ENCODE assay signal across 9 cellular contexts in genomic region chr10:7529638-7530037, GRCh38.
A peak's percentile ranks its signal among the peaks of the same experiment; 100 is the strongest.
DNase-seq lines count a peak whose midpoint lies in the region; ATAC-seq, FAIRE-seq and TF ChIP-seq lines count a peak whose summit lies in the region.
"Had no signal": no experiment of that assay in that cellular context is flagged by ENCODE, and none has a peak within 500 bp of the region (broad histone marks: within the 10 kb centered on the region; RNA-seq: fewer than 3 reads in every experiment).

No MANE protein-coding gene starts in this region.

- H3K18ac ChIP-seq in mesendoderm (ENCODE audit: low read length): no peak overlapping the region

- H2BK120ac ChIP-seq in mesendoderm (ENCODE audit: low read depth, low read length): no peak overlapping the region

- H2BK5ac ChIP-seq in mesendoderm (ENCODE audit: low read length): no peak overlapping the region

- DNase-seq in D721Med (ENCODE audit: insufficient read length, low spot score) (no peak), cerebellar cortex (ENCODE audit: low spot score) (peak; percentile 25), mesendoderm (peak; percentile 66)
- DNase-seq in activated effector memory CD4-positive, alpha-beta T cell treated with anti-CD3 and anti-CD28 coated beads, Interleukin-2, amount 50 U/mL, for 16 hours: no peak
- no peak for DNase-seq in activated CD4-positive, alpha-beta memory T cell treated with anti-CD3 and anti-CD28 coated beads, Interleukin-2, amount 10 ng/mL, durations not matched to agents 7 days and 5 days
- DNase-seq: stimulated activated naive CD8-positive, alpha-beta T cell treated with anti-CD3 and anti-CD28 coated beads, Interleukin-15, amount 100 ng/mL, for 72 hours had no signal

- no peak for FAIRE-seq in D721Med (lab: Jason Lieb, UNC)

- no peak overlapping the region for H3K4me3 Mint-ChIP-seq in activated CD4-positive, alpha-beta memory T cell treated with anti-CD3 and anti-CD28 coated beads, Interleukin-2, amount 10 ng/mL, durations not matched to agents 7 days and 5 days
- H3K4me3 Mint-ChIP-seq: stimulated activated naive CD8-positive, alpha-beta T cell treated with anti-CD3 and anti-CD28 coated beads, Interleukin-15, amount 100 ng/mL, for 72 hours had no signal

- peaks cover 1% of the 10 kb centered on the region for H3K4me1 ChIP-seq in mesendoderm (ENCODE audit: control insufficient read depth, low read depth, low read length)

- no peak overlapping the region for H2AK5ac ChIP-seq in mesendoderm (ENCODE audit: low read length)

- no peak overlapping the region for H3K4me2 ChIP-seq in mesendoderm (ENCODE audit: low read length)

- no CpG with 5 or more reads among the region's 7 CpGs for WGBS in mesendoderm (ENCODE audit: extremely low coverage, insufficient coverage, low lambda C conversion rate)

- H3K9me3 Mint-ChIP-seq in activated CD4-positive, alpha-beta memory T cell treated with anti-CD3 and anti-CD28 coated beads, Interleukin-2, amount 10 ng/mL, durations not matched to agents 7 days and 5 days: no peaks in the 10 kb centered on the region
- H3K9me3 Mint-ChIP-seq: stimulated activated naive CD8-positive, alpha-beta T cell treated with anti-CD3 and anti-CD28 coated beads, Interleukin-15, amount 100 ng/mL, for 72 hours had no signal

- H3K79me2 ChIP-seq in mesendoderm (ENCODE audit: control insufficient read depth, insufficient read depth, low read length): no peaks in the 10 kb centered on the region

- H3K36me3 ChIP-seq in mesendoderm (ENCODE audit: control insufficient read depth, insufficient read depth, low read length): no peaks in the 10 kb centered on the region

- no peak overlapping the region for H4K8ac ChIP-seq in mesendoderm (ENCODE audit: low read depth, low read length)

- no peak overlapping the region for H3K9ac ChIP-seq in mesendoderm (ENCODE audit: low read length)

- no peaks in the 10 kb centered on the region for H3K36me3 Mint-ChIP-seq in activated CD4-positive, alpha-beta memory T cell treated with anti-CD3 and anti-CD28 coated beads, Interleukin-2, amount 10 ng/mL, durations not matched to agents 7 days and 5 days (ENCODE audit: low read depth)

- CTCF ChIA-PET in activated CD4-positive, alpha-beta memory T cell treated with anti-CD3 and anti-CD28 coated beads, Interleukin-2, amount 10 ng/mL, durations not matched to agents 7 days and 5 days (lab: Charles Lee): interaction anchor here (1.2 kb wide), 1 partner anchor 158 kb away, joined by 4 read pairs; no protein-coding TSS in a partner anchor

- H3K27ac Mint-ChIP-seq in activated CD4-positive, alpha-beta memory T cell treated with anti-CD3 and anti-CD28 coated beads, Interleukin-2, amount 10 ng/mL, durations not matched to agents 7 days and 5 days: no peak overlapping the region
- H3K27ac Mint-ChIP-seq: stimulated activated naive CD8-positive, alpha-beta T cell treated with anti-CD3 and anti-CD28 coated beads, Interleukin-15, amount 100 ng/mL, for 72 hours had no signal

- no peak overlapping the region for H3K27ac ChIP-seq in mesendoderm (ENCODE audit: low read depth, low read length)

- peaks cover 4% of the 10 kb centered on the region for H3K4me1 Mint-ChIP-seq in activated CD4-positive, alpha-beta memory T cell treated with anti-CD3 and anti-CD28 coated beads, Interleukin-2, amount 10 ng/mL, durations not matched to agents 7 days and 5 days

- no peak overlapping the region for H4K5ac ChIP-seq in mesendoderm (ENCODE audit: low read length)

- POLR2A ChIA-PET in activated CD4-positive, alpha-beta memory T cell treated with anti-CD3 and anti-CD28 coated beads, Interleukin-2, amount 10 ng/mL, durations not matched to agents 7 days and 5 days (lab: Charles Lee): no interaction called here

- H3K4me3 ChIP-seq in mesendoderm (ENCODE audit: low read length): no peak overlapping the region

- peak; percentile 69 for TF ChIP-seq CTCF in D721Med (IDR thresholded peaks at IDR 0.05; ENCODE audit: insufficient read depth, missing control alignments)
- peak; percentile 56 for TF ChIP-seq CTCF in LNCAP (IDR thresholded peaks at IDR 0.05)

- ATAC-seq in GM21360 (IDR thresholded peaks at IDR 0.05; ENCODE audit: unreplicated experiment) (no peak), HG03378 (IDR thresholded peaks at IDR 0.05; ENCODE audit: unreplicated experiment) (no peak)
- ATAC-seq: stimulated activated naive CD8-positive, alpha-beta T cell treated with anti-CD3 and anti-CD28 coated beads, Interleukin-15, amount 100 ng/mL, for 72 hours had no signal

- no peaks in the 10 kb centered on the region for H3K27me3 ChIP-seq in mesendoderm (ENCODE audit: insufficient read depth, low read length, poor library complexity)

- no peak overlapping the region for H3K4ac ChIP-seq in mesendoderm (ENCODE audit: low read depth, low read length)

- no peak overlapping the region for H3K23ac ChIP-seq in mesendoderm (ENCODE audit: low read length)

- H3K79me1 ChIP-seq in mesendoderm (ENCODE audit: low read length): no peaks in the 10 kb centered on the region

- no peak overlapping the region for H3K56ac ChIP-seq in mesendoderm (ENCODE audit: low read length)

- no peak overlapping the region for H2BK15ac ChIP-seq in mesendoderm (replicated peaks; ENCODE audit: low read depth)

- peaks cover 26% of the 10 kb centered on the region for H3K27me3 Mint-ChIP-seq in activated CD4-positive, alpha-beta memory T cell treated with anti-CD3 and anti-CD28 coated beads, Interleukin-2, amount 10 ng/mL, durations not matched to agents 7 days and 5 days

Comparison
In these comparisons a context has a peak if more than half of its experiments do, and no peak if none do; other contexts are left out.
1. DNase-seq: peak in cerebellar cortex (single experiment) and mesendoderm (single experiment); none in D721Med (single experiment), activated effector memory CD4-positive, alpha-beta T cell treated with anti-CD3 and anti-CD28 coated beads, Interleukin-2, amount 50 U/mL, for 16 hours (single experiment) and activated CD4-positive, alpha-beta memory T cell treated with anti-CD3 and anti-CD28 coated beads, Interleukin-2, amount 10 ng/mL, durations not matched to agents 7 days and 5 days (single experiment).